In the genomic region with DNA sequence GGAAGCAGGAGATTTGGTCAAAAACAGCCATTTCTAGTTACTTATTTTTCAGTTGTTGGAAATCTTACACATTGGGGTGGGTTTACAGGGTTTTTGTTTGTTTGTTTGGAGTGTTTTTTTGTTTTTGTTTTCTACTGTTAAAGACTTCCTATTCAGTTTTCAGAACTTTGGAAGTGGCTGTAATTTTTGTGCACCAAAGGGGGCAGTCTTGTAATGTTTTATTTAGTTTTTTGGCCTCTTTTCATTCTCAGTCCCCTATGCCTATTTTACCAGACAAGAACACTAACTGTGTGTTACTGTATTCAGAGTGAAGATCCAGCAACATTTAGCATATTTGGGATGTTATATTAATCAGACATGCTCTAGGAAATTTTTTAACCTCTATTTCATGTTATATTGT, we compare ENCODE assay signal across 9 cellular contexts. TPM values are rescaled to one million over a fixed set of nuclear protein-coding genes. Genes with fewer than 3 reads are reported as not detected.
DNase-seq lines count a peak whose midpoint lies in the region; ATAC-seq and TF ChIP-seq lines count a peak whose summit lies in the region.
"Had no signal": no experiment of that assay in that cellular context is flagged by ENCODE, and none has a peak within 500 bp of the region (broad histone marks: within the 10 kb centered on the region; RNA-seq: fewer than 3 reads in every experiment).

No MANE protein-coding gene starts in this region.

- no peak overlapping the region for H2AFZ ChIP-seq in KMS-11 (ENCODE audit: low read depth)

- DNase-seq in D341Med (ENCODE audit: low spot score) (peak; percentile 37), posterior vena cava (ENCODE audit: low spot score) (no peak), occipital lobe (lab: John Stamatoyannopoulos, UW) (no peak)
- no peak for DNase-seq in stimulated activated CD4-positive, alpha-beta T cell treated with anti-CD3 and anti-CD28 coated beads, Interleukin-15, amount 100 ng/mL, for 24 hours
- DNase-seq: activated CD4-positive, alpha-beta T cell treated with anti-CD3 and anti-CD28 coated beads, Interleukin-2, amount 10 ng/mL, durations not matched to agents 7 days and 5 days had no signal

- no peaks in the 10 kb centered on the region for H3K27me3 ChIP-seq in KMS-11 (ENCODE audit: insufficient read depth, low read depth)

- H3K27ac Mint-ChIP-seq in brain (peak overlapping the region in 2 of 5 experiments; percentile 8 to 17), nephron (no peak overlapping the region)
- H3K27ac Mint-ChIP-seq: activated CD4-positive, alpha-beta T cell treated with anti-CD3 and anti-CD28 coated beads, Interleukin-2, amount 10 ng/mL, durations not matched to agents 7 days and 5 days had no signal

- no peaks in the 10 kb centered on the region for H4K20me1 ChIP-seq in KMS-11 (ENCODE audit: insufficient read depth)

- intact Hi-C loops in posterior vena cava (cut with DNase I): no loop called here

- no peak overlapping the region for H3K9ac ChIP-seq in KMS-11

- H3K4me2 ChIP-seq in KMS-11: no peak overlapping the region

- no peaks in the 10 kb centered on the region for H3K36me3 ChIP-seq in KMS-11 (ENCODE audit: insufficient read depth)

- ATAC-seq in HG02759 (IDR thresholded peaks at IDR 0.05; ENCODE audit: unreplicated experiment): no peak

- H3K4me3 Mint-ChIP-seq in brain (no peak overlapping the region), nephron (no peak overlapping the region)
- H3K4me3 Mint-ChIP-seq: activated CD4-positive, alpha-beta T cell treated with anti-CD3 and anti-CD28 coated beads, Interleukin-2, amount 10 ng/mL, durations not matched to agents 7 days and 5 days had no signal

- TF ChIP-seq CTCF in KMS-11 (conservative IDR thresholded peaks at IDR 0.05; ENCODE audit: low read depth, low read length) (peak; percentile 65), brain (conservative IDR thresholded peaks at IDR 0.05) (peak; percentile 52 to 66), nephron (IDR thresholded peaks at IDR 0.05; ENCODE audit: unreplicated experiment in 3 of 3) (peak; percentile 39 to 42 (median 42))

- H3K27me3 Mint-ChIP-seq in brain: peaks cover 6% of the 10 kb centered on the region
- peaks cover 7% of the 10 kb centered on the region for H3K27me3 Mint-ChIP-seq in nephron (ENCODE audit: low read depth)

- no peaks in the 10 kb centered on the region for H3K4me1 ChIP-seq in KMS-11 (ENCODE audit: low read depth, poor library complexity, severe bottlenecking)

- H3K79me2 ChIP-seq in KMS-11 (ENCODE audit: insufficient read depth, low read depth): no peaks in the 10 kb centered on the region

- no peak overlapping the region for H3K27ac ChIP-seq in KMS-11

- no peaks in the 10 kb centered on the region for H3K36me3 Mint-ChIP-seq in brain
- no peaks in the 10 kb centered on the region for H3K36me3 Mint-ChIP-seq in nephron (ENCODE audit: low read depth)

- H3K4me3 ChIP-seq in KMS-11 (IDR thresholded peaks at IDR 0.05; ENCODE audit: insufficient read depth, low read depth, low read length): no peak overlapping the region

- no peaks in the 10 kb centered on the region for H3K4me1 Mint-ChIP-seq in brain
- H3K4me1 Mint-ChIP-seq in nephron: no peaks in the 10 kb centered on the region
- H3K4me1 Mint-ChIP-seq: activated CD4-positive, alpha-beta T cell treated with anti-CD3 and anti-CD28 coated beads, Interleukin-2, amount 10 ng/mL, durations not matched to agents 7 days and 5 days had no signal

- H3K9me3 Mint-ChIP-seq in brain (no peaks in the 10 kb centered on the region), nephron (no peaks in the 10 kb centered on the region)
- H3K9me3 Mint-ChIP-seq: activated CD4-positive, alpha-beta T cell treated with anti-CD3 and anti-CD28 coated beads, Interleukin-2, amount 10 ng/mL, durations not matched to agents 7 days and 5 days had no signal

RNA-seq across cellular contexts. Expression of a gene that starts 20.6 kb away (rescaled TPM):
- polyA plus RNA-seq in brain (ENCODE audit: insufficient read depth, low read depth, low replicate concordance): 438 TPM
- 10 to 100 TPM in 1 of 2 donors, 1 to 10 TPM in 1; 8.2 to 39.3 TPM for total RNA-seq in posterior vena cava
- 2.3 TPM for total RNA-seq in occipital lobe
- total RNA-seq: activated CD4-positive, alpha-beta T cell treated with anti-CD3 and anti-CD28 coated beads, Interleukin-2, amount 10 ng/mL, durations not matched to agents 7 days and 5 days had no signal

RNA-seq across cellular contexts. Expression of a gene that starts 43.6 kb away (rescaled TPM):
- polyA plus RNA-seq in brain (ENCODE audit: insufficient read depth, low read depth, low replicate concordance): 10.6 TPM
- total RNA-seq in posterior vena cava: 10 to 100 TPM; 10.7 to 11.3 TPM
- 2.3 TPM for total RNA-seq in occipital lobe

RNA-seq across cellular contexts. Expression of a gene that starts 46.0 kb away (rescaled TPM):
- 5.2 TPM for polyA plus RNA-seq in brain (ENCODE audit: insufficient read depth, low read depth, low replicate concordance)
- under 1 TPM in 1 of 2 donors, not detected in 1; 0.56 TPM for total RNA-seq in posterior vena cava
- 1.4 TPM for total RNA-seq in occipital lobe
- total RNA-seq: activated CD4-positive, alpha-beta T cell treated with anti-CD3 and anti-CD28 coated beads, Interleukin-2, amount 10 ng/mL, durations not matched to agents 7 days and 5 days had no signal

RNA-seq across cellular contexts. Expression of a gene that starts 46.1 kb away (rescaled TPM):
- 3.5 TPM for polyA plus RNA-seq in brain (ENCODE audit: insufficient read depth, low read depth, low replicate concordance)
- not detected for total RNA-seq in posterior vena cava
- total RNA-seq in occipital lobe: 0.31 TPM
- total RNA-seq: activated CD4-positive, alpha-beta T cell treated with anti-CD3 and anti-CD28 coated beads, Interleukin-2, amount 10 ng/mL, durations not matched to agents 7 days and 5 days had no signal

RNA-seq across cellular contexts. Expression of a gene that starts 58.3 kb away (rescaled TPM):
- 47.9 TPM for polyA plus RNA-seq in brain (ENCODE audit: insufficient read depth, low read depth, low replicate concordance)
- 1 to 10 TPM in 1 of 2 donors, under 1 TPM in 1; 0.43 to 3.2 TPM for total RNA-seq in posterior vena cava
- not detected for total RNA-seq in occipital lobe
- total RNA-seq: activated CD4-positive, alpha-beta T cell treated with anti-CD3 and anti-CD28 coated beads, Interleukin-2, amount 10 ng/mL, durations not matched to agents 7 days and 5 days had no signal
